16 cellular contexts compared by ENCODE assay signal in genomic region chr3:53571264-53571663, GRCh38.
"Had no signal": no experiment of that assay in that cellular context is flagged by ENCODE, and none has a peak within 500 bp of the region (broad histone marks: within the 10 kb centered on the region; RNA-seq: fewer than 3 reads in every experiment).

No MANE protein-coding gene starts in this region.

- H3K9me3 ChIP-seq: body of pancreas, gastrocnemius medialis, heart right ventricle, psoas muscle, thoracic aorta, uterus had no signal

- H3K4me1 ChIP-seq: body of pancreas, gastrocnemius medialis, heart right ventricle, psoas muscle, uterus had no signal

- H3K27me3 ChIP-seq: body of pancreas, gastrocnemius medialis, uterus had no signal

- ATAC-seq: body of pancreas, gastrocnemius medialis, psoas muscle had no signal

- H3K27ac ChIP-seq: body of pancreas, coronary artery, gastrocnemius medialis, heart right ventricle, psoas muscle, thoracic aorta, uterus had no signal

- H3K4me3 ChIP-seq: body of pancreas, coronary artery, gastrocnemius medialis, heart right ventricle, psoas muscle, thoracic aorta, uterus had no signal

- H3K36me3 ChIP-seq: gastrocnemius medialis, heart right ventricle, thoracic aorta, uterus had no signal

- DNase-seq: activated CD4-positive, alpha-beta T cell treated with anti-CD3 and anti-CD28 coated beads, Interleukin-2, amount 50 U/mL, for 1 hour; activated CD8-positive, alpha-beta memory T cell treated with anti-CD3 and anti-CD28 coated beads for 24 hours; activated gamma-delta T cell treated with Interleukin-2 at 50 U/mL for 16 hours; activated naive CD8-positive, alpha-beta T cell treated with anti-CD3 and anti-CD28 coated beads for 36 hours; amygdala; effector CD4-positive, alpha-beta T cell; gastrocnemius medialis; heart right ventricle; nephron progenitor cell; occipital lobe; psoas muscle; stimulated activated CD4-positive, alpha-beta T cell treated with anti-CD3 and anti-CD28 coated beads, Interleukin-2, amount 100 ng/mL, for 24 hours; uterus had no signal
